In the genomic region with DNA sequence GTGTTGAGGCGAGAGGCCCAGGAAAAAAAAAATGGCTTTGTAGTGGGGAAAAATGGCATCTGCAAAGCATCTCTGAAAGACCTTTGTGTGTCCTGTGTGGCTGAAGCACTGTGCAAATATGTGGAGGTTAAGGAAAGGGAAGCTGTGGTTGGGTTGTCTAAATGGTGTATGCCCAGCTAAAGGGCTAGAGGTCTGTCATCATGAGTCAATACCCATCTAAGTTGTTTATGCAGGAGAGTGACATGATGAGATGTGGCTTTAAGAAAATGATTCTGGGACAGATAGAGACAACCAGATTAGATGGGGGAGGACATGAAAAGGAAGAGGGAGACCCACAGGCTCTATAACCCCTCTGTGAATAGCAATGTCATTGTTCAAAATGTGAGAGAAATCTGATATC, we compare ENCODE assay signal across 1 cellular context.
TF ChIP-seq lines count a peak whose summit lies in the region.

No MANE protein-coding gene starts in this region.

TF ChIP-seq in SK-N-SH, 30 proteins besides CTCF, POLR2A, EP300 and RAD21 (continued from another document):
- peak; percentile 7; the same call in 1 of the 2 replicates for TF ChIP-seq ELF1 (IDR thresholded peaks at IDR 0.05)
- peak; percentile 74 for TF ChIP-seq NFIC (IDR thresholded peaks at IDR 0.05; ENCODE audit: borderline replicate concordance)
- TF ChIP-seq GATA2 (CRISPR knock-in tag; IDR thresholded peaks at IDR 0.05): no peak
- 0 out of 2 replicates have a peak, but pooled peaks have one; percentile 35 for TF ChIP-seq YY1 (IDR thresholded peaks at IDR 0.05; ENCODE audit: low read depth)
- no peak for TF ChIP-seq RCOR1 (IDR thresholded peaks at IDR 0.05; ENCODE audit: low read length)
- TF ChIP-seq EZH2phosphoT487 (IDR thresholded peaks at IDR 0.05; ENCODE audit: borderline replicate concordance, low read depth): no peak
- TF ChIP-seq RXRA (IDR thresholded peaks at IDR 0.05; ENCODE audit: borderline replicate concordance, low read depth): peak; percentile 91
- peak; percentile 86 for TF ChIP-seq POLR2AphosphoS5 (IDR thresholded peaks at IDR 0.05; ENCODE audit: low read depth, low read length)
- TF ChIP-seq, protein P1, sequence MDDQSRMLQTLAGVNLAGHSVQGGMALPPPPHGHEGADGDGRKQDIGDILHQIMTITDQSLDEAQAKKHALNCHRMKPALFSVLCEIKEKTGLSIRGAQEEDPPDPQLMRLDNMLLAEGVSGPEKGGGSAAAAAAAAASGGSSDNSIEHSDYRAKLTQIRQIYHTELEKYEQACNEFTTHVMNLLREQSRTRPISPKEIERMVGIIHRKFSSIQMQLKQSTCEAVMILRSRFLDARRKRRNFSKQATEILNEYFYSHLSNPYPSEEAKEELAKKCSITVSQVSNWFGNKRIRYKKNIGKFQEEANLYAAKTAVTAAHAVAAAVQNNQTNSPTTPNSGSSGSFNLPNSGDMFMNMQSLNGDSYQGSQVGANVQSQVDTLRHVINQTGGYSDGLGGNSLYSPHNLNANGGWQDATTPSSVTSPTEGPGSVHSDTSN (IDR thresholded peaks at IDR 0.05): peak; percentile 99
- TF ChIP-seq, protein P2, sequence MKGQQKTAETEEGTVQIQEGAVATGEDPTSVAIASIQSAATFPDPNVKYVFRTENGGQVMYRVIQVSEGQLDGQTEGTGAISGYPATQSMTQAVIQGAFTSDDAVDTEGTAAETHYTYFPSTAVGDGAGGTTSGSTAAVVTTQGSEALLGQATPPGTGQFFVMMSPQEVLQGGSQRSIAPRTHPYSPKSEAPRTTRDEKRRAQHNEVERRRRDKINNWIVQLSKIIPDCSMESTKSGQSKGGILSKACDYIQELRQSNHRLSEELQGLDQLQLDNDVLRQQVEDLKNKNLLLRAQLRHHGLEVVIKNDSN (IDR thresholded peaks at IDR 0.05; ENCODE audit: borderline replicate concordance, low read depth): 0 out of 2 replicates have a peak, but pooled peaks have one; percentile 11
- TF ChIP-seq, protein P3, sequence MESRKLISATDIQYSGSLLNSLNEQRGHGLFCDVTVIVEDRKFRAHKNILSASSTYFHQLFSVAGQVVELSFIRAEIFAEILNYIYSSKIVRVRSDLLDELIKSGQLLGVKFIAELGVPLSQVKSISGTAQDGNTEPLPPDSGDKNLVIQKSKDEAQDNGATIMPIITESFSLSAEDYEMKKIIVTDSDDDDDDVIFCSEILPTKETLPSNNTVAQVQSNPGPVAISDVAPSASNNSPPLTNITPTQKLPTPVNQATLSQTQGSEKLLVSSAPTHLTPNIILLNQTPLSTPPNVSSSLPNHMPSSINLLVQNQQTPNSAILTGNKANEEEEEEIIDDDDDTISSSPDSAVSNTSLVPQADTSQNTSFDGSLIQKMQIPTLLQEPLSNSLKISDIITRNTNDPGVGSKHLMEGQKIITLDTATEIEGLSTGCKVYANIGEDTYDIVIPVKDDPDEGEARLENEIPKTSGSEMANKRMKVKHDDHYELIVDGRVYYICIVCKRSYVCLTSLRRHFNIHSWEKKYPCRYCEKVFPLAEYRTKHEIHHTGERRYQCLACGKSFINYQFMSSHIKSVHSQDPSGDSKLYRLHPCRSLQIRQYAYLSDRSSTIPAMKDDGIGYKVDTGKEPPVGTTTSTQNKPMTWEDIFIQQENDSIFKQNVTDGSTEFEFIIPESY (IDR thresholded peaks at IDR 0.05; ENCODE audit: borderline replicate concordance, low read depth): peak; percentile 84; the same call in 1 of the 2 replicates
- TF ChIP-seq, protein P4, sequence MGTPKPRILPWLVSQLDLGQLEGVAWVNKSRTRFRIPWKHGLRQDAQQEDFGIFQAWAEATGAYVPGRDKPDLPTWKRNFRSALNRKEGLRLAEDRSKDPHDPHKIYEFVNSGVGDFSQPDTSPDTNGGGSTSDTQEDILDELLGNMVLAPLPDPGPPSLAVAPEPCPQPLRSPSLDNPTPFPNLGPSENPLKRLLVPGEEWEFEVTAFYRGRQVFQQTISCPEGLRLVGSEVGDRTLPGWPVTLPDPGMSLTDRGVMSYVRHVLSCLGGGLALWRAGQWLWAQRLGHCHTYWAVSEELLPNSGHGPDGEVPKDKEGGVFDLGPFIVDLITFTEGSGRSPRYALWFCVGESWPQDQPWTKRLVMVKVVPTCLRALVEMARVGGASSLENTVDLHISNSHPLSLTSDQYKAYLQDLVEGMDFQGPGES (IDR thresholded peaks at IDR 0.05; ENCODE audit: low read depth, low read length): no peak
- TF ChIP-seq, protein P5, sequence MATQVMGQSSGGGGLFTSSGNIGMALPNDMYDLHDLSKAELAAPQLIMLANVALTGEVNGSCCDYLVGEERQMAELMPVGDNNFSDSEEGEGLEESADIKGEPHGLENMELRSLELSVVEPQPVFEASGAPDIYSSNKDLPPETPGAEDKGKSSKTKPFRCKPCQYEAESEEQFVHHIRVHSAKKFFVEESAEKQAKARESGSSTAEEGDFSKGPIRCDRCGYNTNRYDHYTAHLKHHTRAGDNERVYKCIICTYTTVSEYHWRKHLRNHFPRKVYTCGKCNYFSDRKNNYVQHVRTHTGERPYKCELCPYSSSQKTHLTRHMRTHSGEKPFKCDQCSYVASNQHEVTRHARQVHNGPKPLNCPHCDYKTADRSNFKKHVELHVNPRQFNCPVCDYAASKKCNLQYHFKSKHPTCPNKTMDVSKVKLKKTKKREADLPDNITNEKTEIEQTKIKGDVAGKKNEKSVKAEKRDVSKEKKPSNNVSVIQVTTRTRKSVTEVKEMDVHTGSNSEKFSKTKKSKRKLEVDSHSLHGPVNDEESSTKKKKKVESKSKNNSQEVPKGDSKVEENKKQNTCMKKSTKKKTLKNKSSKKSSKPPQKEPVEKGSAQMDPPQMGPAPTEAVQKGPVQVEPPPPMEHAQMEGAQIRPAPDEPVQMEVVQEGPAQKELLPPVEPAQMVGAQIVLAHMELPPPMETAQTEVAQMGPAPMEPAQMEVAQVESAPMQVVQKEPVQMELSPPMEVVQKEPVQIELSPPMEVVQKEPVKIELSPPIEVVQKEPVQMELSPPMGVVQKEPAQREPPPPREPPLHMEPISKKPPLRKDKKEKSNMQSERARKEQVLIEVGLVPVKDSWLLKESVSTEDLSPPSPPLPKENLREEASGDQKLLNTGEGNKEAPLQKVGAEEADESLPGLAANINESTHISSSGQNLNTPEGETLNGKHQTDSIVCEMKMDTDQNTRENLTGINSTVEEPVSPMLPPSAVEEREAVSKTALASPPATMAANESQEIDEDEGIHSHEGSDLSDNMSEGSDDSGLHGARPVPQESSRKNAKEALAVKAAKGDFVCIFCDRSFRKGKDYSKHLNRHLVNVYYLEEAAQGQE (IDR thresholded peaks at IDR 0.05; ENCODE audit: low read depth, low read length): peak; percentile 34; the same call in 1 of the 2 replicates
- 0 out of 2 replicates have a peak, but pooled peaks have one; percentile 26 for TF ChIP-seq TAF1 (IDR thresholded peaks at IDR 0.05; ENCODE audit: borderline replicate concordance, low read depth, low read length)
- peak; percentile 96 for TF ChIP-seq JUND (IDR thresholded peaks at IDR 0.05)
- TF ChIP-seq GABPA (IDR thresholded peaks at IDR 0.05; ENCODE audit: low read depth): no peak
- no peak for TF ChIP-seq USF2 (IDR thresholded peaks at IDR 0.05; ENCODE audit: borderline replicate concordance, low read depth, low read length)
- peak; percentile 82 for TF ChIP-seq FOXM1 (IDR thresholded peaks at IDR 0.05; ENCODE audit: low read depth)
- TF ChIP-seq TEAD4 (IDR thresholded peaks at IDR 0.05; ENCODE audit: borderline replicate concordance, insufficient read depth): peak; percentile 95
- TF ChIP-seq TCF12 (IDR thresholded peaks at IDR 0.05): peak; percentile 97
- no peak for TF ChIP-seq CHD2 (IDR thresholded peaks at IDR 0.05; ENCODE audit: low read length, partially characterized antibody)
- TF ChIP-seq, protein P6, sequence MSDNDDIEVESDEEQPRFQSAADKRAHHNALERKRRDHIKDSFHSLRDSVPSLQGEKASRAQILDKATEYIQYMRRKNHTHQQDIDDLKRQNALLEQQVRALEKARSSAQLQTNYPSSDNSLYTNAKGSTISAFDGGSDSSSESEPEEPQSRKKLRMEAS (IDR thresholded peaks at IDR 0.05; ENCODE audit: low read depth): peak; percentile 34; the same call in 1 of the 2 replicates
